ENCODE assay signal across 20 cellular contexts in genomic region chr15:82850731-82851130, GRCh38. TPM values are rescaled to one million over a fixed set of nuclear protein-coding genes. Genes with fewer than 3 reads are reported as not detected.
DNase-seq lines count a peak whose midpoint lies in the region; ATAC-seq and TF ChIP-seq lines count a peak whose summit lies in the region.
"Had no signal": no experiment of that assay in that cellular context is flagged by ENCODE, and none has a peak within 500 bp of the region (broad histone marks: within the 10 kb centered on the region; RNA-seq: fewer than 3 reads in every experiment).

No MANE protein-coding gene starts in this region.

- intact Hi-C loops in dendritic cell treated with granulocyte-macrophage colony-stimulating factor and Interleukin-4, amounts not matched to agents 40 ng/mL and 50 ng/mL, for 4 days (cut with micrococcal nuclease): loop anchor here (5.0 kb wide), 1 partner anchor 137 kb away; the partner anchor contains the start of gene RAMAC
- intact Hi-C loops in spleen (cut with DNase I; ENCODE audit: low total_unique reads) (no loop called here), OCI-LY7 (cut with micrococcal nuclease; ENCODE audit: unreplicated experiment) (no loop called here)

- no peaks in the 10 kb centered on the region for H4K20me1 ChIP-seq in OCI-LY7 (ENCODE audit: insufficient read depth, low read length)

- POLR2A ChIA-PET in OCI-LY7 (lab: Charles Lee): interaction anchor here (0.7 kb wide), 1 partner anchor 79 kb away, joined by 3 read pairs; no protein-coding TSS in a partner anchor

- 57 to 71% (median 62%) methylated on average over 7 of the region's 7 CpGs for WGBS in spleen, 5 donors

- H3K4me1 ChIP-seq in spleen (peaks cover 4 to 44% (median 25%) of the 10 kb centered on the region in 6 donors), OCI-LY7 (ENCODE audit: insufficient read depth, low read length, poor library complexity, severe bottlenecking) (peaks cover 14% of the 10 kb centered on the region)
- H3K4me1 ChIP-seq: ascending aorta had no signal

- H3K79me2 ChIP-seq in OCI-LY7 (ENCODE audit: insufficient read depth, low read depth, low read length): no peaks in the 10 kb centered on the region

- no peaks in the 10 kb centered on the region for H3K36me3 ChIP-seq in spleen
- no peaks in the 10 kb centered on the region for H3K36me3 ChIP-seq in OCI-LY7 (ENCODE audit: insufficient read depth, low read length)
- H3K36me3 ChIP-seq: ascending aorta had no signal

- H3K27me3 ChIP-seq in spleen (replicated peaks in 1 of 7): no peaks in the 10 kb centered on the region
- H3K27me3 ChIP-seq: ascending aorta had no signal

- no peak overlapping the region for H3K4me3 Mint-ChIP-seq in activated CD8-positive, alpha-beta memory T cell treated with anti-CD3 and anti-CD28 coated beads, Interleukin-2, amount 10 ng/mL, durations not matched to agents 7 days and 5 days
- no peak overlapping the region for H3K4me3 Mint-ChIP-seq in dendritic cell treated with granulocyte-macrophage colony-stimulating factor and Interleukin-4, amounts not matched to agents 40 ng/mL and 50 ng/mL, for 4 days
- H3K4me3 Mint-ChIP-seq in T-helper 2 cell treated with Interferon-gamma antibody and Interleukin-4, amounts not matched to agents 5 μg/mL and 100 μg/mL, for 36 hours: no peak overlapping the region
- H3K4me3 Mint-ChIP-seq: activated CD4-positive, alpha-beta memory T cell treated with anti-CD3 and anti-CD28 coated beads, Interleukin-2, amount 10 ng/mL, durations not matched to agents 7 days and 5 days had no signal

- no peaks in the 10 kb centered on the region for H3K36me3 Mint-ChIP-seq in activated CD8-positive, alpha-beta memory T cell treated with anti-CD3 and anti-CD28 coated beads, Interleukin-2, amount 10 ng/mL, durations not matched to agents 7 days and 5 days
- H3K36me3 Mint-ChIP-seq in dendritic cell treated with granulocyte-macrophage colony-stimulating factor and Interleukin-4, amounts not matched to agents 40 ng/mL and 50 ng/mL, for 4 days (ENCODE audit: low read depth): peaks cover 100% of the 10 kb centered on the region
- peaks cover 32% of the 10 kb centered on the region for H3K36me3 Mint-ChIP-seq in T-helper 2 cell treated with Interferon-gamma antibody and Interleukin-4, amounts not matched to agents 5 μg/mL and 100 μg/mL, for 36 hours (ENCODE audit: low read depth)

- H2AFZ ChIP-seq in OCI-LY7 (ENCODE audit: low read length): no peak overlapping the region

- peaks cover 12% of the 10 kb centered on the region for H3K27me3 Mint-ChIP-seq in activated CD8-positive, alpha-beta memory T cell treated with anti-CD3 and anti-CD28 coated beads, Interleukin-2, amount 10 ng/mL, durations not matched to agents 7 days and 5 days
- no peaks in the 10 kb centered on the region for H3K27me3 Mint-ChIP-seq in dendritic cell treated with granulocyte-macrophage colony-stimulating factor and Interleukin-4, amounts not matched to agents 40 ng/mL and 50 ng/mL, for 4 days
- no peaks in the 10 kb centered on the region for H3K27me3 Mint-ChIP-seq in T-helper 2 cell treated with Interferon-gamma antibody and Interleukin-4, amounts not matched to agents 5 μg/mL and 100 μg/mL, for 36 hours (ENCODE audit: low read depth)

- H3K27ac Mint-ChIP-seq in activated CD8-positive, alpha-beta memory T cell treated with anti-CD3 and anti-CD28 coated beads, Interleukin-2, amount 10 ng/mL, durations not matched to agents 7 days and 5 days: no peak overlapping the region
- peak overlapping the region; percentile 52 for H3K27ac Mint-ChIP-seq in dendritic cell treated with granulocyte-macrophage colony-stimulating factor and Interleukin-4, amounts not matched to agents 40 ng/mL and 50 ng/mL, for 4 days
- H3K27ac Mint-ChIP-seq in T-helper 2 cell treated with Interferon-gamma antibody and Interleukin-4, amounts not matched to agents 5 μg/mL and 100 μg/mL, for 36 hours: no peak overlapping the region
- H3K27ac Mint-ChIP-seq: activated CD4-positive, alpha-beta memory T cell treated with anti-CD3 and anti-CD28 coated beads, Interleukin-2, amount 10 ng/mL, durations not matched to agents 7 days and 5 days; activated T-helper 2 cell treated with anti-CD3 and anti-CD28 coated beads, Interferon-gamma antibody, Interleukin-2, Interleukin-4, amounts not matched to agents 10 μg/mL and 5 μg/mL and 100 μg/mL, durations not matched to agents 14 hours and 24 hours and 36 hours had no signal

- no peak for TF ChIP-seq CTCF in spleen (IDR thresholded peaks at IDR 0.05 in 8 of 11, conservative IDR thresholded peaks at IDR 0.05 in 3 of 11)
- no peak for TF ChIP-seq CTCF in OCI-LY7 (conservative IDR thresholded peaks at IDR 0.05; ENCODE audit: low read length)

- H3K4me1 Mint-ChIP-seq in activated CD8-positive, alpha-beta memory T cell treated with anti-CD3 and anti-CD28 coated beads, Interleukin-2, amount 10 ng/mL, durations not matched to agents 7 days and 5 days: peaks cover 7% of the 10 kb centered on the region
- H3K4me1 Mint-ChIP-seq in dendritic cell treated with granulocyte-macrophage colony-stimulating factor and Interleukin-4, amounts not matched to agents 40 ng/mL and 50 ng/mL, for 4 days (ENCODE audit: low read depth): peaks cover 60% of the 10 kb centered on the region
- peaks cover 7% of the 10 kb centered on the region for H3K4me1 Mint-ChIP-seq in T-helper 2 cell treated with Interferon-gamma antibody and Interleukin-4, amounts not matched to agents 5 μg/mL and 100 μg/mL, for 36 hours (ENCODE audit: low read depth)

- H3K9me3 ChIP-seq in spleen (no peaks in the 10 kb centered on the region), OCI-LY7 (ENCODE audit: low read length) (no peaks in the 10 kb centered on the region)
- H3K9me3 ChIP-seq: ascending aorta had no signal

- TF ChIP-seq POLR2A in spleen (IDR thresholded peaks at IDR 0.05): no peak

- no peak overlapping the region for H3K4me2 ChIP-seq in OCI-LY7 (ENCODE audit: low read length)

- BruUV-seq in OCI-LY7 (replicated peaks; lab: Mats Ljungman, UMichigan): no TSS peak

- peak overlapping the region in 5 of 8 donors; percentile 62 to 72 (median 65) for H3K27ac ChIP-seq in spleen
- no peak overlapping the region for H3K27ac ChIP-seq in OCI-LY7 (ENCODE audit: low read depth, low read length, poor library complexity, severe bottlenecking)
- H3K27ac ChIP-seq: ascending aorta had no signal

- no peak for ATAC-seq in activated CD8-positive, alpha-beta memory T cell treated with anti-CD3 and anti-CD28 coated beads, Interleukin-2, amount 10 ng/mL, durations not matched to agents 7 days and 5 days
- ATAC-seq: stimulated activated naive CD8-positive, alpha-beta T cell treated with anti-CD3 and anti-CD28 coated beads, Interleukin-15, Interleukin-2, amounts not matched to agents 100 U/mL and 50 U/mL, for 24 hours had no signal

- DNase-seq in activated CD8-positive, alpha-beta memory T cell treated with anti-CD3 and anti-CD28 coated beads, Interleukin-2, amount 10 ng/mL, durations not matched to agents 7 days and 5 days: peak; percentile 31
- DNase-seq in activated CD8-positive, alpha-beta memory T cell treated with anti-CD3 and anti-CD28 coated beads, Interleukin-2, amount 50 U/mL, for 4 hours: no peak
- DNase-seq in NCI-H524 treated with DMSO at 0.1 percent for 48 hours (lab: John Stamatoyannopoulos, UW) (peak; percentile 39), spleen (no peak), iPS-NIHi7 (ENCODE audit: extremely low spot score) (no peak), OCI-LY7 (ENCODE audit: low spot score) (no peak)
- no peak for DNase-seq in T-helper 2 cell treated with Interferon-gamma antibody and Interleukin-4, amounts not matched to agents 5 μg/mL and 100 μg/mL, for 36 hours (ENCODE audit: low spot score)
- DNase-seq: ACHN; GF-D8; left colon; NCI-H2227 treated with DMSO at 0.1 percent for 48 hours; stimulated activated CD4-positive, alpha-beta T cell treated with anti-CD3 and anti-CD28 coated beads, Interleukin-12 subunit alpha, Interleukin-12 subunit beta, amount 100 ng/mL, for 4 hours; stimulated activated naive CD8-positive, alpha-beta T cell treated with anti-CD3 and anti-CD28 coated beads, Interleukin-15, Interleukin-2, amounts not matched to agents 100 U/mL and 50 U/mL, for 24 hours; SW 1271 had no signal

- CTCF ChIA-PET in activated CD8-positive, alpha-beta memory T cell treated with anti-CD3 and anti-CD28 coated beads, Interleukin-2, amount 10 ng/mL, durations not matched to agents 7 days and 5 days (lab: Charles Lee): interaction anchor here (1.5 to 4.7 kb wide), 3 partner anchors 19 to 149 kb away, joined by 3 to 33 read pairs (median 8); partner anchors contain the start of gene RAMAC
- CTCF ChIA-PET in OCI-LY7 (lab: Charles Lee; ENCODE audit: unreplicated experiment): no interaction called here

- H3K9me3 Mint-ChIP-seq in activated CD8-positive, alpha-beta memory T cell treated with anti-CD3 and anti-CD28 coated beads, Interleukin-2, amount 10 ng/mL, durations not matched to agents 7 days and 5 days (ENCODE audit: low read depth): no peaks in the 10 kb centered on the region
- no peaks in the 10 kb centered on the region for H3K9me3 Mint-ChIP-seq in dendritic cell treated with granulocyte-macrophage colony-stimulating factor and Interleukin-4, amounts not matched to agents 40 ng/mL and 50 ng/mL, for 4 days
- no peaks in the 10 kb centered on the region for H3K9me3 Mint-ChIP-seq in T-helper 2 cell treated with Interferon-gamma antibody and Interleukin-4, amounts not matched to agents 5 μg/mL and 100 μg/mL, for 36 hours
- H3K9me3 Mint-ChIP-seq: activated CD4-positive, alpha-beta memory T cell treated with anti-CD3 and anti-CD28 coated beads, Interleukin-2, amount 10 ng/mL, durations not matched to agents 7 days and 5 days; activated T-helper 2 cell treated with anti-CD3 and anti-CD28 coated beads, Interferon-gamma antibody, Interleukin-2, Interleukin-4, amounts not matched to agents 10 μg/mL and 5 μg/mL and 100 μg/mL, durations not matched to agents 14 hours and 24 hours and 36 hours had no signal

- H3K4me3 ChIP-seq in spleen: no peak overlapping the region
- H3K4me3 ChIP-seq in OCI-LY7 (ENCODE audit: low read depth, low read length, poor library complexity, severe bottlenecking): no peak overlapping the region
- H3K4me3 ChIP-seq: ascending aorta had no signal

- H3K9me2 ChIP-seq in OCI-LY7 (ENCODE audit: insufficient read depth, low read length): no peaks in the 10 kb centered on the region

RNA-seq across cellular contexts. Expression of gene WHAMM, which starts 41.3 kb away (rescaled TPM):
- total RNA-seq in activated CD8-positive, alpha-beta memory T cell treated with anti-CD3 and anti-CD28 coated beads, Interleukin-2, amount 10 ng/mL, durations not matched to agents 7 days and 5 days: 10 to 100 TPM in 1 of 2 experiments, 1 to 10 TPM in 1; 9.1 to 11.0 TPM
- total RNA-seq in spleen (10 to 100 TPM; 10.8 to 14.1 (median 12.8) TPM), OCI-LY7 (2022) (13.6 and 13.7 TPM in 2 replicates)
- polyA plus RNA-seq in spleen: 1 to 10 TPM; 3.3 to 5.7 (median 4.4) TPM
- 7.3 and 8.6 TPM in 2 replicates for total RNA-seq in OCI-LY7 (2014; rRNA removed; shearing (Covaris generic))

RNA-seq across cellular contexts. Expression of gene FSD2, which starts 44.9 kb away (rescaled TPM):
- not detected for total RNA-seq in activated CD8-positive, alpha-beta memory T cell treated with anti-CD3 and anti-CD28 coated beads, Interleukin-2, amount 10 ng/mL, durations not matched to agents 7 days and 5 days
- not detected for total RNA-seq in spleen
- under 1 TPM; 0.02 to 0.03 (median 0.02) TPM for polyA plus RNA-seq in spleen
- total RNA-seq in OCI-LY7 (2014; rRNA removed; shearing (Covaris generic)): 0.13 and 0.92 TPM in 2 replicates
- 0.28 and 0.32 TPM in 2 replicates for total RNA-seq in OCI-LY7 (2022)
- total RNA-seq: activated CD4-positive, alpha-beta memory T cell treated with anti-CD3 and anti-CD28 coated beads, Interleukin-2, amount 10 ng/mL, durations not matched to agents 7 days and 5 days; activated T-helper 2 cell treated with anti-CD3 and anti-CD28 coated beads, Interferon-gamma antibody, Interleukin-2, Interleukin-4, amounts not matched to agents 10 μg/mL and 5 μg/mL and 100 μg/mL, durations not matched to agents 14 hours and 24 hours and 36 hours; ascending aorta; dermis microvascular lymphatic vessel endothelial cell; H4; left colon had no signal

Comparison
In these comparisons a context has a peak if more than half of its experiments do, and no peak if none do; other contexts are left out.
1. DNase-seq: peak in activated CD8-positive, alpha-beta memory T cell treated with anti-CD3 and anti-CD28 coated beads, Interleukin-2, amount 10 ng/mL, durations not matched to agents 7 days and 5 days (single experiment) and NCI-H524 treated with DMSO at 0.1 percent for 48 hours (single experiment); none in activated CD8-positive, alpha-beta memory T cell treated with anti-CD3 and anti-CD28 coated beads, Interleukin-2, amount 50 U/mL, for 4 hours (single experiment), spleen (single experiment), iPS-NIHi7 (single experiment), T-helper 2 cell treated with Interferon-gamma antibody and Interleukin-4, amounts not matched to agents 5 μg/mL and 100 μg/mL, for 36 hours (single experiment) and OCI-LY7 (single experiment).